Comparison of ENCODE assay signal across 17 cellular contexts in genomic region chr10:75008952-75009351, GRCh38.
"Had no signal": no experiment of that assay in that cellular context is flagged by ENCODE, and none has a peak within 500 bp of the region (broad histone marks: within the 10 kb centered on the region; RNA-seq: fewer than 3 reads in every experiment).

No MANE protein-coding gene starts in this region.

- H3K36me3 ChIP-seq: brain microvascular endothelial cell, prostate gland, transverse colon had no signal

- H3K9me3 ChIP-seq: prostate gland, transverse colon had no signal

- H3K9me3 Mint-ChIP-seq: neural crest cell had no signal

- ATAC-seq: right cardiac atrium had no signal

- H3K27ac Mint-ChIP-seq: activated naive CD8-positive, alpha-beta T cell treated with anti-CD3 and anti-CD28 coated beads for 36 hours had no signal

- DNase-seq: activated CD4-positive, alpha-beta T cell treated with anti-CD3 and anti-CD28 coated beads for 4 hours; activated effector memory CD4-positive, alpha-beta T cell treated with Interleukin-2 at 50 U/mL for 16 hours; activated naive CD8-positive, alpha-beta T cell treated with anti-CD3 and anti-CD28 coated beads for 36 hours; anterior cingulate cortex; brain microvascular endothelial cell; cortex of kidney; effector CD4-positive, alpha-beta T cell; foreskin fibroblast; glutamatergic neuron; mesendoderm; right cardiac atrium; stimulated activated CD4-positive, alpha-beta T cell treated with anti-CD3 and anti-CD28 coated beads, Interleukin-15, amount 100 ng/mL, for 24 hours; stimulated activated CD4-positive, alpha-beta T cell treated with anti-CD3 and anti-CD28 coated beads, Interleukin-4, amount 100 ng/mL, for 1 hour; transverse colon had no signal

- H3K27ac ChIP-seq: brain microvascular endothelial cell, prostate gland, skin epidermis, transverse colon had no signal

- H3K27me3 Mint-ChIP-seq: activated naive CD8-positive, alpha-beta T cell treated with anti-CD3 and anti-CD28 coated beads for 36 hours had no signal

- H3K4me1 ChIP-seq: prostate gland had no signal

- H3K4me3 ChIP-seq: prostate gland, skin epidermis, transverse colon had no signal

- H3K4me3 Mint-ChIP-seq: activated naive CD8-positive, alpha-beta T cell treated with anti-CD3 and anti-CD28 coated beads for 36 hours; neural crest cell had no signal

- H3K27me3 ChIP-seq: brain microvascular endothelial cell, transverse colon had no signal
